14 cellular contexts compared by ENCODE assay signal in the genomic region with DNA sequence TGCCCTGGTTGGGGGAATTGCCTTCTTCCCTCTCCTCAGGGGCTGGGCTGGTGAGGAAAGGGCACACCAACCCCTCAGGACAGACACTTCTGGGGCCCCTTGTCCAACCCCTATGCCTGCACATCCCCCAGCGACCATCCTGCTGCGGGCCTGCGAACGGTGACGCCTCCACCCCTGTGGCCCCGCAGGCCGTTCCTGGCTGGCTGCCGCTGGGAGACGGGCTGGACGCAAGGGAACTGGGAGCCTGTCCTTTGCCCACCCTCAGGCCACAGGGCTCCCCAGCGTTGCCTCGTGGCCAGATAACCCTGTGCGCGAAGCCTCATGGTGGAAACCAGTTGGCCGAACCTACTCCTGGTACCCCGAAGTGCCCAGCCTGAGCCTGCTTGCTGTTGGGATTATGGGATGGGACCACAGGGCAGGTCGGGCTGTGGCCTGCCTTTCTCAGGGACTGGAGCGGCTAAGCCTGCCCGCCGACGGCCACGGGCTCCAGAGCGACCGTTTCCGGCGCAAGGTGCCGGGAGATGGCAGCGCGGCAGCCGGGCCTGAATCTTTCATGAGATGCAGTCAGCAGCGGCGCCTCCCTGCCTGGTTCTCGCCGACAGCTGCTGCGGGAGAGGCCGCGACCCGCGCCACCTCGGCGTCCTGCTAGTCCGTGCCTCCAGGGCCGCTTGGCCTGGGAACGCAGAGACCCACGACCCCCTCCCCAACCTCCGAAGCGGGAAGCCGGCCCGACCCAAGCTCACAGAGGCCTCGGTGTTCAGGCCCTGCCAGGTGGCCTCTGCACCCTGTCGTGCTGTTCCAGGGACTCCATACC. TPM values are rescaled to one million over a fixed set of nuclear protein-coding genes. Genes with fewer than 3 reads are reported as not detected.
DNase-seq lines count a peak whose midpoint lies in the region; ATAC-seq, FAIRE-seq and TF ChIP-seq lines count a peak whose summit lies in the region.
"Had no signal": no experiment of that assay in that cellular context is flagged by ENCODE, and none has a peak within 500 bp of the region (broad histone marks: within the 10 kb centered on the region; RNA-seq: fewer than 3 reads in every experiment).

No MANE protein-coding gene starts in this region.

- H2BK20ac ChIP-seq in H1 (ENCODE audit: low read length) = peak overlapping the region; percentile 72; the same call in 1 of the 2 replicates

- H3K4me3 ChIP-seq in H1 (ENCODE audit: extremely low read depth in 1 of 4, insufficient read depth in 2 of 4, low read depth in 3 of 4, low read length in 4 of 4) = peak overlapping the region; percentile 0 to 58 (median 34); a peak in 7 of 8 replicates
- no peak overlapping the region for H3K4me3 ChIP-seq in mesendoderm (ENCODE audit: low read length)
- no peak overlapping the region for H3K4me3 ChIP-seq in upper lobe of right lung

- no peak for TF ChIP-seq POLR2A in H1 (IDR thresholded peaks at IDR 0.05; ENCODE audit: control extremely low read depth in 1 of 2, low read depth in 2 of 2, low read length in 2 of 2)

- peaks cover 79% of the 10 kb centered on the region for H3K27me3 Mint-ChIP-seq in stimulated activated naive CD8-positive, alpha-beta T cell treated with anti-CD3 and anti-CD28 coated beads, Interleukin-15, Interleukin-2, amounts not matched to agents 100 ng/mL and 50 ng/mL, for 24 hours

- no peak overlapping the region for H3K27ac ChIP-seq in H1 (ENCODE audit: low read depth, low read length)
- no peak overlapping the region for H3K27ac ChIP-seq in mesendoderm (ENCODE audit: low read depth, low read length)
- H3K27ac ChIP-seq in upper lobe of right lung = no peak overlapping the region

- 0 out of 8 replicates have a peak, but pooled peaks cover 0 to 3% (median 0%) of the 10 kb centered on the region in 4 experiments for H3K36me3 ChIP-seq in H1 (ENCODE audit: control insufficient read depth in 2 of 4, insufficient read depth in 4 of 4, low read length in 3 of 4)
- no peaks in the 10 kb centered on the region for H3K36me3 ChIP-seq in mesendoderm (ENCODE audit: control insufficient read depth, insufficient read depth, low read length)
- H3K36me3 ChIP-seq in upper lobe of right lung = no peaks in the 10 kb centered on the region
- H3K36me3 ChIP-seq: esophagus muscularis mucosa had no signal

- H2BK5ac ChIP-seq in H1 (ENCODE audit: low read depth, low read length) = peak overlapping the region; percentile 78; the same call in 1 of the 2 replicates
- H2BK5ac ChIP-seq in mesendoderm (ENCODE audit: low read length) = no peak overlapping the region

- H3K23me2 ChIP-seq in H1 (ENCODE audit: low read depth, low read length) = peaks cover 12% of the 10 kb centered on the region; the same call in 1 of the 2 replicates

- CTCF ChIA-PET in H1 (lab: Charles Lee; ENCODE audit: partially characterized antibody) = interaction anchor here (0.5 to 2.4 kb wide), 4 partner anchors 9 to 456 kb away, joined by 3 to 7 read pairs (median 4); no protein-coding TSS in a partner anchor

- H3K9me3 ChIP-seq in H1 (ENCODE audit: insufficient read depth in 2 of 2, low read depth in 1 of 2, low read length in 1 of 2) = no peaks in the 10 kb centered on the region
- H3K9me3 ChIP-seq in upper lobe of right lung = no peaks in the 10 kb centered on the region
- H3K9me3 ChIP-seq: esophagus muscularis mucosa had no signal

- H3K4me1 ChIP-seq in H1 (replicated peaks in 1 of 4; ENCODE audit: control insufficient read depth in 3 of 4, insufficient read depth in 4 of 4, low read length in 3 of 4) (peaks cover 3 to 24% (median 14%) of the 10 kb centered on the region in 4 experiments; a peak in 6 of 7 replicates), mesendoderm (ENCODE audit: control insufficient read depth, low read depth, low read length) (no peaks in the 10 kb centered on the region), upper lobe of right lung (peaks cover 20% of the 10 kb centered on the region)

- FAIRE-seq in H1 (lab: Jason Lieb, UNC) = no peak
- FAIRE-seq: colon, D721Med, H54, small intestine had no signal

- no peak for ATAC-seq in stimulated activated naive CD8-positive, alpha-beta T cell treated with anti-CD3 and anti-CD28 coated beads, Interleukin-15, Interleukin-2, amounts not matched to agents 100 U/mL and 50 U/mL, for 24 hours
- ATAC-seq in HG03354 (IDR thresholded peaks at IDR 0.05; ENCODE audit: poor library complexity, severe bottlenecking, unreplicated experiment) (no peak), HG03457 (IDR thresholded peaks at IDR 0.05; ENCODE audit: unreplicated experiment) (no peak), upper lobe of right lung (no peak)

- 3% methylated on average over 41 of the region's 51 CpGs; no CpG with 5 or more reads in 1 of the 2 experiments for WGBS in H1 (ENCODE audit: extremely low coverage in 1 of 2, insufficient coverage in 1 of 2, insufficient read length in 1 of 2, insufficient replicate concordance in 2 of 2, low coverage in 1 of 2, low lambda C conversion rate in 2 of 2, missing lambda C conversion rate in 1 of 2), 2 experiments
- no CpG with 5 or more reads among the region's 51 CpGs for WGBS in mesendoderm (ENCODE audit: extremely low coverage, insufficient coverage, low lambda C conversion rate)

- no peaks in the 10 kb centered on the region for H3K36me3 Mint-ChIP-seq in stimulated activated naive CD8-positive, alpha-beta T cell treated with anti-CD3 and anti-CD28 coated beads, Interleukin-15, Interleukin-2, amounts not matched to agents 100 ng/mL and 50 ng/mL, for 24 hours (ENCODE audit: low read depth)

- H2AK5ac ChIP-seq in H1 (ENCODE audit: low read depth, low read length) (no peak overlapping the region), mesendoderm (ENCODE audit: low read length) (no peak overlapping the region)

- POLR2A ChIA-PET in H1 (lab: Charles Lee; ENCODE audit: partially characterized antibody) = interaction anchor here (2.3 to 4.0 kb wide), 3 partner anchors 10 to 13 kb away, joined by 6 to 20 read pairs (median 11); no protein-coding TSS in a partner anchor

- H2BK15ac ChIP-seq in H1 (ENCODE audit: low read length) (peak overlapping the region; percentile 99; the same call in 1 of the 2 replicates), mesendoderm (replicated peaks; ENCODE audit: low read depth) (no peak overlapping the region)

- DNase-seq in stimulated activated naive CD8-positive, alpha-beta T cell treated with anti-CD3 and anti-CD28 coated beads, Interleukin-15, Interleukin-2, amounts not matched to agents 100 U/mL and 50 U/mL, for 24 hours = no peak
- peak in 1 of 2 experiments; percentile 83 for DNase-seq in H1 (ENCODE audit: low read depth in 1 of 2, low spot score in 2 of 2)
- peak; percentile 69 for DNase-seq in mesendoderm
- DNase-seq in NCI-H146 treated with DMSO at 0.1 percent for 48 hours (lab: John Stamatoyannopoulos, UW; ENCODE audit: unreplicated experiment) = no peak
- DNase-seq in upper lobe of right lung = no peak
- DNase-seq: small intestine had no signal

- H3K27me3 ChIP-seq in H1 (replicated peaks in 1 of 4; ENCODE audit: control insufficient read depth in 3 of 4, extremely low read depth in 1 of 4, insufficient read depth in 3 of 4, low read length in 3 of 4) (peaks cover 92 to 100% (median 97%) of the 10 kb centered on the region in 4 experiments), mesendoderm (ENCODE audit: insufficient read depth, low read length, poor library complexity) (peaks cover 75% of the 10 kb centered on the region), upper lobe of right lung (peaks cover 96% of the 10 kb centered on the region)

- H3K9me3 Mint-ChIP-seq in stimulated activated naive CD8-positive, alpha-beta T cell treated with anti-CD3 and anti-CD28 coated beads, Interleukin-15, Interleukin-2, amounts not matched to agents 100 ng/mL and 50 ng/mL, for 24 hours = no peaks in the 10 kb centered on the region

- peak overlapping the region; percentile 23 for H3K4me3 Mint-ChIP-seq in stimulated activated naive CD8-positive, alpha-beta T cell treated with anti-CD3 and anti-CD28 coated beads, Interleukin-15, Interleukin-2, amounts not matched to agents 100 ng/mL and 50 ng/mL, for 24 hours

- no peak overlapping the region for H3K27ac Mint-ChIP-seq in stimulated activated naive CD8-positive, alpha-beta T cell treated with anti-CD3 and anti-CD28 coated beads, Interleukin-15, Interleukin-2, amounts not matched to agents 100 ng/mL and 50 ng/mL, for 24 hours

- H4K8ac ChIP-seq in H1 (ENCODE audit: extremely low read depth, insufficient read depth, low read length) = peak overlapping the region; percentile 63
- H4K8ac ChIP-seq in mesendoderm (ENCODE audit: low read depth, low read length) = no peak overlapping the region

- H3K4me2 ChIP-seq in H1 (ENCODE audit: insufficient read depth in 1 of 2, low read depth in 2 of 2, low read length in 2 of 2) (peak overlapping the region; percentile 63 to 77), mesendoderm (ENCODE audit: low read length) (peak overlapping the region; percentile 28)

- H2BK120ac ChIP-seq in H1 (replicated peaks; ENCODE audit: low read depth, low read length) (no peak overlapping the region), mesendoderm (ENCODE audit: low read depth, low read length) (no peak overlapping the region)

- TF ChIP-seq RAD21 in H1 (IDR thresholded peaks at IDR 0.05 in 1 of 2, conservative IDR thresholded peaks at IDR 0.05 in 1 of 2; ENCODE audit: low read depth in 2 of 2, low read length in 2 of 2) = no peak

- no peak for TF ChIP-seq EP300 in H1 (IDR thresholded peaks at IDR 0.05; ENCODE audit: borderline replicate concordance in 1 of 2, low read depth in 2 of 2, low read length in 2 of 2)

- peak overlapping the region; percentile 1 for H4K91ac ChIP-seq in H1 (replicated peaks; ENCODE audit: insufficient read length, low read length)

- TF ChIP-seq CTCF in H1 (IDR thresholded peaks at IDR 0.05; ENCODE audit: control extremely low read depth in 1 of 3, insufficient read depth in 1 of 3, low read depth in 1 of 3, low read length in 3 of 3) (no peak), upper lobe of right lung (IDR thresholded peaks at IDR 0.05) (no peak)

- H3K18ac ChIP-seq in H1 (ENCODE audit: extremely low read depth, low read length) = peak overlapping the region; percentile 86
- no peak overlapping the region for H3K18ac ChIP-seq in mesendoderm (ENCODE audit: low read length)

- H3K9ac ChIP-seq in H1 (replicated peaks in 1 of 4; ENCODE audit: extremely low read depth in 1 of 4, low read depth in 3 of 4, low read length in 3 of 4) = no peak overlapping the region
- H3K9ac ChIP-seq in mesendoderm (ENCODE audit: low read length) = no peak overlapping the region

- H4K20me1 ChIP-seq in H1 (replicated peaks in 1 of 2; ENCODE audit: control insufficient read depth in 1 of 2, insufficient read depth in 2 of 2, low read length in 2 of 2) = peaks cover 25 to 37% of the 10 kb centered on the region in 2 experiments

- H3K23ac ChIP-seq in H1 (ENCODE audit: insufficient read length) (no peak overlapping the region), mesendoderm (ENCODE audit: low read length) (no peak overlapping the region)

- peak overlapping the region; percentile 88; the same call in 1 of the 2 replicates for H2AFZ ChIP-seq in H1 (ENCODE audit: low read length)

- H4K5ac ChIP-seq in H1 (ENCODE audit: insufficient read length, low read depth, low read length) (no peak overlapping the region), mesendoderm (ENCODE audit: low read length) (no peak overlapping the region)

- H3K56ac ChIP-seq in H1 (replicated peaks; ENCODE audit: insufficient read length, low read depth, low read length) (no peak overlapping the region), mesendoderm (ENCODE audit: low read length) (peak overlapping the region; percentile 69)

- 0 out of 2 replicates have a peak, but pooled peaks cover 2% of the 10 kb centered on the region for H3K79me1 ChIP-seq in H1 (ENCODE audit: low read depth, low read length)
- no peaks in the 10 kb centered on the region for H3K79me1 ChIP-seq in mesendoderm (ENCODE audit: low read length)

- intact Hi-C loops in upper lobe of right lung (cut with DNase I) = no loop called here

- H2BK12ac ChIP-seq in H1 (ENCODE audit: low read depth, low read length) = peak overlapping the region; percentile 95; the same call in 1 of the 2 replicates

- peaks cover 12% of the 10 kb centered on the region for H3K4me1 Mint-ChIP-seq in stimulated activated naive CD8-positive, alpha-beta T cell treated with anti-CD3 and anti-CD28 coated beads, Interleukin-15, Interleukin-2, amounts not matched to agents 100 ng/mL and 50 ng/mL, for 24 hours (ENCODE audit: low read depth)

- H3K14ac ChIP-seq in H1 (ENCODE audit: insufficient read length) = no peak overlapping the region

- H3K79me2 ChIP-seq in H1 (ENCODE audit: control insufficient read depth in 1 of 2, insufficient read depth in 2 of 2, low read length in 2 of 2) (no peaks in the 10 kb centered on the region), mesendoderm (ENCODE audit: control insufficient read depth, insufficient read depth, low read length) (no peaks in the 10 kb centered on the region)

- H3K4ac ChIP-seq in H1 (replicated peaks; ENCODE audit: insufficient read length, low read depth, low read length) (peak overlapping the region; percentile 79), mesendoderm (ENCODE audit: low read depth, low read length) (no peak overlapping the region)

RNA-seq across cellular contexts. Expression of a gene that starts 6.5 kb away (rescaled TPM):
- not detected in 2 replicates for total RNA-seq in H1 (2021; fragmentation: NEBNext Ultra II Directional; extraction: Animal tissue kit (Norgen Biotek cat#: 25700))
- 0.03 and 0.05 TPM in 2 replicates for polyA plus RNA-seq in H1 (2011; rRNA removed)
- 0.05 TPM for polyA plus RNA-seq in H1 (2011; cell fraction: cytosol; rRNA removed)
- polyA plus RNA-seq in H1 (2011; cell fraction: nucleus; rRNA removed) = 0.06 TPM
- not detected in 4 replicates for polyA plus RNA-seq in H1 (2012, experiment 1 of 2)
- not detected for polyA plus RNA-seq in H1 (2012, experiment 2 of 2)
- 0.04 TPM for polyA plus RNA-seq in H1 (2013, experiment 1 of 2)
- 0.06 TPM for polyA plus RNA-seq in H1 (2013, experiment 2 of 2)
- polyA minus RNA-seq in H1 (2011; rRNA and poly(A)+ RNA removed) = not detected in 2 replicates
- 0.88 TPM for polyA minus RNA-seq in H1 (2011; cell fraction: cytosol; rRNA and poly(A)+ RNA removed)
- 0.70 TPM for polyA minus RNA-seq in H1 (2011; cell fraction: nucleus; rRNA and poly(A)+ RNA removed)
- 0.15 TPM for polyA plus RNA-seq in mesendoderm (2013, experiment 1 of 2)
- polyA plus RNA-seq in mesendoderm (2013, experiment 2 of 2) = 0.08 TPM
- total RNA-seq in upper lobe of right lung = not detected
- total RNA-seq: lung microvascular endothelial cell had no signal

Comparison
In these comparisons a context has a peak if more than half of its experiments do, and no peak if none do; other contexts are left out.
1. H3K4me3 ChIP-seq: peak in H1 (4 of 4); none in mesendoderm (single experiment) and upper lobe of right lung (single experiment).